14 cellular contexts compared by ENCODE assay signal in genomic region chr5:72507360-72508238, GRCh38. TPM values are rescaled to one million over a fixed set of nuclear protein-coding genes. Genes with fewer than 3 reads are reported as not detected.
DNase-seq lines count a peak whose midpoint lies in the region; ATAC-seq and TF ChIP-seq lines count a peak whose summit lies in the region.
"Had no signal": no experiment of that assay in that cellular context is flagged by ENCODE, and none has a peak within 500 bp of the region (broad histone marks: within the 10 kb centered on the region; RNA-seq: fewer than 3 reads in every experiment).

A gene with protein sequence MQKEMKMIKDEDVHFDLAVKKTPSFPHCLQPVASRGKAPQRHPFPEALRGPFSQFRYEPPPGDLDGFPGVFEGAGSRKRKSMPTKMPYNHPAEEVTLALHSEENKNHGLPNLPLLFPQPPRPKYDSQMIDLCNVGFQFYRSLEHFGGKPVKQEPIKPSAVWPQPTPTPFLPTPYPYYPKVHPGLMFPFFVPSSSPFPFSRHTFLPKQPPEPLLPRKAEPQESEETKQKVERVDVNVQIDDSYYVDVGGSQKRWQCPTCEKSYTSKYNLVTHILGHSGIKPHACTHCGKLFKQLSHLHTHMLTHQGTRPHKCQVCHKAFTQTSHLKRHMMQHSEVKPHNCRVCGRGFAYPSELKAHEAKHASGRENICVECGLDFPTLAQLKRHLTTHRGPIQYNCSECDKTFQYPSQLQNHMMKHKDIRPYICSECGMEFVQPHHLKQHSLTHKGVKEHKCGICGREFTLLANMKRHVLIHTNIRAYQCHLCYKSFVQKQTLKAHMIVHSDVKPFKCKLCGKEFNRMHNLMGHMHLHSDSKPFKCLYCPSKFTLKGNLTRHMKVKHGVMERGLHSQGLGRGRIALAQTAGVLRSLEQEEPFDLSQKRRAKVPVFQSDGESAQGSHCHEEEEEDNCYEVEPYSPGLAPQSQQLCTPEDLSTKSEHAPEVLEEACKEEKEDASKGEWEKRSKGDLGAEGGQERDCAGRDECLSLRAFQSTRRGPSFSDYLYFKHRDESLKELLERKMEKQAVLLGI (minus strand): TSS chr5:72507410. CDS start chr5:72461496, 45,914 bp downstream.

- no peak within 1 kb of the TSS for H3K18ac ChIP-seq in neuronal stem cell (ENCODE audit: low read length)

- no peaks in the 10 kb centered on the region for H3K27me3 ChIP-seq in heart right ventricle
- no peaks in the 10 kb centered on the region for H3K27me3 ChIP-seq in esophagus squamous epithelium
- H3K27me3 ChIP-seq in neuronal stem cell (ENCODE audit: control insufficient read depth in 3 of 3, insufficient read depth in 3 of 3, low read depth in 1 of 3, low read length in 3 of 3): no peaks in the 10 kb centered on the region
- no peaks in the 10 kb centered on the region for H3K27me3 ChIP-seq in uterus
- no peaks in the 10 kb centered on the region for H3K27me3 ChIP-seq in ascending aorta

- TF ChIP-seq POLR2A in esophagus squamous epithelium (IDR thresholded peaks at IDR 0.05): no peak
- TF ChIP-seq POLR2A in uterus (IDR thresholded peaks at IDR 0.05): no peak

- H2AK5ac ChIP-seq in neuronal stem cell (ENCODE audit: low read depth, low read length): no peak within 1 kb of the TSS

- H3K4me3 ChIP-seq in heart right ventricle: peak within 1 kb of the TSS; percentile 8 to 55 (median 45)
- peak within 1 kb of the TSS in 3 of 4 donors; percentile 15 to 47 (median 26) for H3K4me3 ChIP-seq in esophagus squamous epithelium
- no peak within 1 kb of the TSS for H3K4me3 ChIP-seq in neuronal stem cell (ENCODE audit: low read length in 2 of 2)
- peak within 1 kb of the TSS in 1 of 2 donors; percentile 16 for H3K4me3 ChIP-seq in uterus
- no peak within 1 kb of the TSS for H3K4me3 ChIP-seq in ascending aorta

- H3K4me1 ChIP-seq in heart right ventricle (peaks cover 10 to 86% (median 44%) of the 10 kb centered on the region in 9 donors), esophagus squamous epithelium (peaks cover 0 to 43% (median 10%) of the 10 kb centered on the region in 3 donors), neuronal stem cell (ENCODE audit: control insufficient read depth in 2 of 2, insufficient read depth in 1 of 2, low read depth in 1 of 2, low read length in 2 of 2) (peaks cover 0 to 2% of the 10 kb centered on the region in 2 donors), uterus (peaks cover 0 to 6% of the 10 kb centered on the region in 2 donors), ascending aorta (peaks cover 5 to 38% of the 10 kb centered on the region in 2 donors)

- no peak within 1 kb of the TSS for H3K23ac ChIP-seq in neuronal stem cell (ENCODE audit: low read depth, low read length, poor library complexity)

- H3K27ac ChIP-seq in heart right ventricle (peak within 1 kb of the TSS; percentile 61 to 92 (median 80)), esophagus squamous epithelium (peak within 1 kb of the TSS; percentile 8 to 72 (median 68)), neuronal stem cell (replicated peaks; ENCODE audit: low read length) (no peak within 1 kb of the TSS), uterus (peak within 1 kb of the TSS; percentile 67 to 79), ascending aorta (peak within 1 kb of the TSS in 1 of 2 donors; percentile 29)

- H2BK12ac ChIP-seq in neuronal stem cell (ENCODE audit: low read length): no peak within 1 kb of the TSS

- 60 to 66% methylated on average over 14 of the region's 14 CpGs for WGBS in heart right ventricle, 2 donors
- 67 to 68% methylated on average over 13 to 14 of the region's 14 CpGs for WGBS in esophagus squamous epithelium, 2 donors
- no CpG with 5 or more reads among the region's 14 CpGs for WGBS in neuronal stem cell (ENCODE audit: extremely low coverage in 2 of 2, insufficient read length in 2 of 2, insufficient replicate concordance in 1 of 2), 2 donors

- peak within 1 kb of the TSS; percentile 68 for H2AFZ ChIP-seq in neuronal stem cell (ENCODE audit: low read length)

- H3K79me1 ChIP-seq in neuronal stem cell (ENCODE audit: low read depth, low read length): no peaks in the 10 kb centered on the region

- no peak within 1 kb of the TSS for H2BK5ac ChIP-seq in neuronal stem cell (ENCODE audit: low read length)

- no peak within 1 kb of the TSS for H3K4me2 ChIP-seq in neuronal stem cell (ENCODE audit: insufficient read depth, low read length, poor library complexity, severe bottlenecking)

- H3K9ac ChIP-seq in neuronal stem cell (ENCODE audit: low read depth, low read length, poor library complexity): no peak within 1 kb of the TSS

- H3K14ac ChIP-seq in neuronal stem cell (ENCODE audit: low read length): no peak within 1 kb of the TSS

- TF ChIP-seq CTCF in heart right ventricle (IDR thresholded peaks at IDR 0.05) (no peak), esophagus squamous epithelium (IDR thresholded peaks at IDR 0.05) (no peak), uterus (IDR thresholded peaks at IDR 0.05) (no peak), ascending aorta (IDR thresholded peaks at IDR 0.05) (no peak)

- no peak within 1 kb of the TSS for H2BK15ac ChIP-seq in neuronal stem cell (ENCODE audit: low read length)

- no peak within 1 kb of the TSS for H2BK120ac ChIP-seq in neuronal stem cell (ENCODE audit: low read depth, low read length)

- H3K9me3 ChIP-seq in heart right ventricle: no peaks in the 10 kb centered on the region
- H3K9me3 ChIP-seq in esophagus squamous epithelium: no peaks in the 10 kb centered on the region
- H3K9me3 ChIP-seq in neuronal stem cell (replicated peaks in 1 of 2; ENCODE audit: control insufficient read depth in 2 of 2, insufficient read depth in 1 of 2, low read depth in 1 of 2, low read length in 2 of 2): peaks cover 0 to 5% of the 10 kb centered on the region in 2 donors
- H3K9me3 ChIP-seq in uterus: no peaks in the 10 kb centered on the region
- H3K9me3 ChIP-seq in ascending aorta: no peaks in the 10 kb centered on the region

- ATAC-seq in heart right ventricle (peak in 2 of 8 donors; percentile 27 to 34), Right ventricle myocardium superior (ENCODE audit: poor library complexity) (no peak), left colon (no peak)

- intact Hi-C loops in heart right ventricle (cut with DNase I) (loop anchor here in 6 of 10 donors (2.0 to 10.0 kb wide), 5 partner anchors 40 to 140 kb away; no protein-coding TSS in a partner anchor), Right ventricle myocardium superior (cut with DNase I) (no loop called here), esophagus squamous epithelium (cut with DNase I) (no loop called here), uterus (cut with DNase I; ENCODE audit: low total_unique reads) (no loop called here), ascending aorta (cut with DNase I) (no loop called here), left colon (cut with DNase I, micrococcal nuclease) (no loop called here)

- DNase-seq in heart right ventricle (no peak), Right ventricle myocardium superior (no peak), esophagus squamous epithelium (lab: John Stamatoyannopoulos, UW) (no peak), neuronal stem cell (ENCODE audit: low spot score) (no peak), uterus (no peak), ascending aorta (ENCODE audit: low spot score in 2 of 2) (no peak), left colon (no peak), T1000 (lab: John Stamatoyannopoulos, UW) (no peak)
- DNase-seq: anterior cingulate cortex; NCI-H2081 treated with DMSO at 0.1 percent for 48 hours; stimulated activated CD4-positive, alpha-beta T cell treated with anti-CD3 and anti-CD28 coated beads, Interleukin-4, amount 100 ng/mL, for 4 hours; substantia nigra had no signal

- H4K8ac ChIP-seq in neuronal stem cell (ENCODE audit: low read depth, low read length): no peak within 1 kb of the TSS

- H3K36me3 ChIP-seq in heart right ventricle (no peaks in the 10 kb centered on the region), esophagus squamous epithelium (no peaks in the 10 kb centered on the region), neuronal stem cell (replicated peaks in 1 of 2; ENCODE audit: control insufficient read depth in 2 of 2, insufficient read depth in 2 of 2, low read length in 2 of 2) (no peaks in the 10 kb centered on the region), uterus (no peaks in the 10 kb centered on the region), ascending aorta (no peaks in the 10 kb centered on the region)

- no peak within 1 kb of the TSS for H4K91ac ChIP-seq in neuronal stem cell (ENCODE audit: low read depth, low read length, poor library complexity)

- H3K4ac ChIP-seq in neuronal stem cell (ENCODE audit: low read length): no peak within 1 kb of the TSS

RNA-seq across cellular contexts. Expression of the gene that starts here (rescaled TPM):
- total RNA-seq in heart right ventricle (10 to 100 TPM in 2 of 10 donors, 1 to 10 TPM in 8; 3.8 to 10.5 (median 5.4) TPM), Right ventricle myocardium superior (8.0 TPM), esophagus squamous epithelium (1 to 10 TPM in 2 of 4 donors, under 1 TPM in 2; 0.48 to 2.9 (median 1.4) TPM), uterus (10 to 100 TPM in 2 of 4 donors, 1 to 10 TPM in 1, under 1 TPM in 1; 0.29 to 20.5 (median 12.1) TPM), ascending aorta (7.9 TPM), left colon (1 to 10 TPM in 1 of 2 donors, under 1 TPM in 1; 0.92 to 1.0 TPM)
- polyA plus RNA-seq in heart right ventricle: 1 to 10 TPM; 1.7 to 2.5 TPM
- polyA plus RNA-seq in neuronal stem cell (2013, experiment 1 of 2): not detected
- not detected for polyA plus RNA-seq in neuronal stem cell (2013, experiment 2 of 2)
- total RNA-seq: Daoy, epithelial cell of proximal tubule had no signal

Comparison
In these comparisons a context has a peak if more than half of its experiments do, and no peak if none do; other contexts are left out.
1. intact Hi-C loops: an anchor here in heart right ventricle (2.0 to 10.0 kb wide); none called in Right ventricle myocardium superior, esophagus squamous epithelium, uterus, ascending aorta and left colon.
2. H3K4me3 ChIP-seq: peak in heart right ventricle (10 of 10) and esophagus squamous epithelium (3 of 4); none in neuronal stem cell (0 of 2) and ascending aorta (0 of 2).